Comparison of ENCODE assay signal across 1 cellular context in the genomic region with DNA sequence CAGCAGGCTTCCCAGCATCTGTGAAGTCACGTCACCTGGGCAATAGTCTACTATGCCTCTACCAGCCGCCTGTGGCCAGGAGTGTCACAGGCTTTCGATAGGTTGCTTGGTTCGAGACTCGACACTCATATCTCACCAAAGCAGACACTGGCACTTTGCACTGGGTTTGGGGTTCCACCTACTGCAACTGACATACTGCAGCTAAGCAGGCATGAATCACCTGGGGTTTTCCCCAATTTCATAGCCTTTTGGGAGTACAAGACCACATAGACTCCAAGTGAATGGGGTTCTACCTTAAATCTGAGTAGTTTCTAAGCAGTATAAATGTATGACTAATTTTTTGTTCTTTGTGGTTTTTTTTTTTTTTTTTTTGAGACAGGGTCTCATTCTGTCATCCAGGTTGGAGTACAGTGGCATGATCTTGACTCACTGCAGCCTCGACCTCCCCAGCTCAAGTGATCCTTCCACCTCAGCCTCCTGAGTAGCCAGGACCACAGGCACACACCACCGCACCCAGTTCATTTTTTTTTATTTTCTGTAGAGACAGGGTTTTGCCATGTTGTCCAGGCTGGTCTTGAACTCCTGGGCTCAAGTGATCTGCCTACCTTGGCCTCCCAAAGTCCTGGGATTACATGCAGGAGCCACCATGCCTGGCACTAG.
TF ChIP-seq lines count a peak whose summit lies in the region.

No MANE protein-coding gene starts in this region.

TF ChIP-seq in HepG2, 621 proteins besides CTCF, POLR2A, EP300 and RAD21:
- no peak for TF ChIP-seq NFKB2 (CRISPR knock-in tag; IDR thresholded peaks at IDR 0.05; ENCODE audit: borderline replicate concordance)
- no peak for TF ChIP-seq FOXK1 (CRISPR knock-in tag; IDR thresholded peaks at IDR 0.05; ENCODE audit: borderline replicate concordance, low read depth)
- no peak for TF ChIP-seq ZNF20 (CRISPR knock-in tag; IDR thresholded peaks at IDR 0.05)
- TF ChIP-seq ZBTB42 (CRISPR knock-in tag; IDR thresholded peaks at IDR 0.05) = no peak
- TF ChIP-seq, protein P1, sequence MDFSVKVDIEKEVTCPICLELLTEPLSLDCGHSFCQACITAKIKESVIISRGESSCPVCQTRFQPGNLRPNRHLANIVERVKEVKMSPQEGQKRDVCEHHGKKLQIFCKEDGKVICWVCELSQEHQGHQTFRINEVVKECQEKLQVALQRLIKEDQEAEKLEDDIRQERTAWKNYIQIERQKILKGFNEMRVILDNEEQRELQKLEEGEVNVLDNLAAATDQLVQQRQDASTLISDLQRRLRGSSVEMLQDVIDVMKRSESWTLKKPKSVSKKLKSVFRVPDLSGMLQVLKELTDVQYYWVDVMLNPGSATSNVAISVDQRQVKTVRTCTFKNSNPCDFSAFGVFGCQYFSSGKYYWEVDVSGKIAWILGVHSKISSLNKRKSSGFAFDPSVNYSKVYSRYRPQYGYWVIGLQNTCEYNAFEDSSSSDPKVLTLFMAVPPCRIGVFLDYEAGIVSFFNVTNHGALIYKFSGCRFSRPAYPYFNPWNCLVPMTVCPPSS (IDR thresholded peaks at IDR 0.05) = no peak
- TF ChIP-seq ATF1 (CRISPR knock-in tag; IDR thresholded peaks at IDR 0.05) = no peak
- TF ChIP-seq HMGA1 (CRISPR knock-in tag; conservative IDR thresholded peaks at IDR 0.05) = no peak
- no peak for TF ChIP-seq HMG20B (CRISPR knock-in tag; conservative IDR thresholded peaks at IDR 0.05)
- TF ChIP-seq DPF2 (CRISPR knock-in tag; IDR thresholded peaks at IDR 0.05; ENCODE audit: borderline replicate concordance, low read depth) = no peak
- TF ChIP-seq ZNF264 (CRISPR knock-in tag; IDR thresholded peaks at IDR 0.05) = no peak
- no peak for TF ChIP-seq IRF2 (CRISPR knock-in tag; IDR thresholded peaks at IDR 0.05)
- TF ChIP-seq CBX2 (IDR thresholded peaks at IDR 0.05; ENCODE audit: low read depth, low read length) = no peak
- no peak for TF ChIP-seq CBX2 (CRISPR knock-in tag; IDR thresholded peaks at IDR 0.05; ENCODE audit: low read depth)
